In the genomic region with DNA sequence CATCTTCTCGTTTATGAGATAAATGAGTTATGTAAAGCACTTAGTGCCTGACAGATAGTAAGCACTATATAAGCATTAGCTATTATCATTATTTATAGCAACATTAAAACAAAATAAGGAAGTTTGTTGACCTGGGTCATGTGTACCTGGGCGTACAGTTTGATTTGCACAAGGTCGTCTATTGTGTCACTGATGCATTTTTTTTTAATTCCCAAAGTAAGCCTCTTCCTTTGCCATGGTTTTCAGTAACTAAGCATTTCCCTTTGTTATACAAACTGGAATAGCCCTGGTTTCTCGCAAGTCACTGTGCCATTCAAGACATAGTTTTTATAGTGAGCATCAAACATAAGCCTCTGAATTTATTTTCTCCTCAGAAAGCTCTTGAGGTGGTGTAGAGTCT, we compare ENCODE assay signal across 37 cellular contexts.
"Had no signal": no experiment of that assay in that cellular context is flagged by ENCODE, and none has a peak within 500 bp of the region (broad histone marks: within the 10 kb centered on the region; RNA-seq: fewer than 3 reads in every experiment).

No MANE protein-coding gene starts in this region.

- H3K27me3 ChIP-seq: adrenal gland, body of pancreas, colonic mucosa, dorsolateral prefrontal cortex, esophagus muscularis mucosa, foreskin keratinocyte, gastrocnemius medialis had no signal

- H3K4me1 ChIP-seq: foreskin keratinocyte had no signal

- H3K27ac ChIP-seq: adrenal gland, body of pancreas, colonic mucosa, esophagus muscularis mucosa, foreskin keratinocyte, WERI-Rb-1 had no signal

- H3K36me3 Mint-ChIP-seq: activated CD4-positive, alpha-beta memory T cell treated with anti-CD3 and anti-CD28 coated beads for 36 hours; activated naive CD4-positive, alpha-beta T cell treated with anti-CD3 and anti-CD28 coated beads, Interleukin-2, amount 50 U/mL, for 24 hours had no signal

- H3K4me1 Mint-ChIP-seq: activated B cell treated with CpG ODN at 0.5 μM for 24 hours had no signal

- ATAC-seq: activated CD4-positive, alpha-beta T cell treated with anti-CD3 and anti-CD28 coated beads for 36 hours; activated CD4-positive, CD25-positive, alpha-beta regulatory T cell treated with anti-CD3 and anti-CD28 coated beads, Interleukin-2, amount 50 U/mL, for 24 hours; activated CD8-positive, alpha-beta memory T cell treated with anti-CD3 and anti-CD28 coated beads, Interleukin-2, amount 10 ng/mL, durations not matched to agents 7 days and 5 days; activated CD8-positive, alpha-beta T cell treated with anti-CD3 and anti-CD28 coated beads, Interleukin-2, amount 10 ng/mL, durations not matched to agents 7 days and 5 days; activated naive CD8-positive, alpha-beta T cell treated with anti-CD3 and anti-CD28 coated beads, Interleukin-2, amount 50 U/mL, for 24 hours; body of pancreas; foreskin keratinocyte; gastrocnemius medialis; T-helper 17 cell had no signal

- H3K27ac Mint-ChIP-seq: activated B cell treated with CpG ODN at 0.5 μM for 24 hours; activated CD4-positive, alpha-beta memory T cell treated with anti-CD3 and anti-CD28 coated beads for 36 hours; activated CD4-positive, alpha-beta T cell treated with anti-CD3 and anti-CD28 coated beads for 36 hours; activated CD4-positive, alpha-beta T cell treated with anti-CD3 and anti-CD28 coated beads, Interleukin-2, amount 10 ng/mL, durations not matched to agents 24 days and 14 days; activated CD8-positive, alpha-beta memory T cell treated with anti-CD3 and anti-CD28 coated beads, Interleukin-2, amount 10 ng/mL, durations not matched to agents 7 days and 5 days; activated CD8-positive, alpha-beta T cell treated with anti-CD3 and anti-CD28 coated beads, Interleukin-2, amount 10 ng/mL, durations not matched to agents 7 days and 5 days; activated naive CD4-positive, alpha-beta T cell treated with anti-CD3 and anti-CD28 coated beads for 36 hours; activated naive CD8-positive, alpha-beta T cell treated with anti-CD3 and anti-CD28 coated beads for 36 hours; activated naive CD8-positive, alpha-beta T cell treated with anti-CD3 and anti-CD28 coated beads, Interleukin-2, amount 50 U/mL, for 24 hours; activated T-helper 1 cell treated with anti-CD3 and anti-CD28 coated beads, Interleukin-12 subunit alpha, Interleukin-12 subunit beta, Interleukin-2, Interleukin-4 antibody, amounts not matched to agents 30 ng/mL and 10 ng/mL and 1 ng/mL, durations not matched to agents 14 hours and 24 hours and 36 hours; activated T-helper 2 cell treated with anti-CD3 and anti-CD28 coated beads, Interferon-gamma antibody, Interleukin-2, Interleukin-4, amounts not matched to agents 10 μg/mL and 5 μg/mL and 100 μg/mL, durations not matched to agents 14 hours and 24 hours and 36 hours; endodermal cell; T-helper 17 cell; T-helper 2 cell treated with Interferon-gamma antibody and Interleukin-4, amounts not matched to agents 5 μg/mL and 100 μg/mL, for 36 hours had no signal

- H3K36me3 ChIP-seq: adrenal gland, colonic mucosa, esophagus muscularis mucosa, gastrocnemius medialis, WERI-Rb-1 had no signal

- H3K4me3 Mint-ChIP-seq: activated B cell treated with CpG ODN at 0.5 μM for 24 hours; activated CD4-positive, alpha-beta memory T cell treated with anti-CD3 and anti-CD28 coated beads for 36 hours; activated CD4-positive, alpha-beta T cell treated with anti-CD3 and anti-CD28 coated beads for 36 hours; activated CD4-positive, alpha-beta T cell treated with anti-CD3 and anti-CD28 coated beads, Interleukin-2, amount 10 ng/mL, durations not matched to agents 24 days and 14 days; activated CD8-positive, alpha-beta memory T cell treated with anti-CD3 and anti-CD28 coated beads, Interleukin-2, amount 10 ng/mL, durations not matched to agents 7 days and 5 days; activated CD8-positive, alpha-beta T cell treated with anti-CD3 and anti-CD28 coated beads, Interleukin-2, amount 10 ng/mL, durations not matched to agents 7 days and 5 days; activated naive CD4-positive, alpha-beta T cell treated with anti-CD3 and anti-CD28 coated beads for 36 hours; activated naive CD4-positive, alpha-beta T cell treated with anti-CD3 and anti-CD28 coated beads, Interleukin-2, amount 50 U/mL, for 24 hours; activated naive CD8-positive, alpha-beta T cell treated with anti-CD3 and anti-CD28 coated beads for 36 hours; activated naive CD8-positive, alpha-beta T cell treated with anti-CD3 and anti-CD28 coated beads, Interleukin-2, amount 50 U/mL, for 24 hours; activated T-helper 1 cell treated with anti-CD3 and anti-CD28 coated beads, Interleukin-12 subunit alpha, Interleukin-12 subunit beta, Interleukin-2, Interleukin-4 antibody, amounts not matched to agents 30 ng/mL and 10 ng/mL and 1 ng/mL, durations not matched to agents 14 hours and 24 hours and 36 hours; endodermal cell; T-helper 17 cell; T-helper 2 cell treated with Interferon-gamma antibody and Interleukin-4, amounts not matched to agents 5 μg/mL and 100 μg/mL, for 36 hours had no signal

- H3K27me3 Mint-ChIP-seq: activated CD4-positive, alpha-beta memory T cell treated with anti-CD3 and anti-CD28 coated beads for 36 hours; activated CD4-positive, alpha-beta T cell treated with anti-CD3 and anti-CD28 coated beads for 36 hours; activated naive CD4-positive, alpha-beta T cell treated with anti-CD3 and anti-CD28 coated beads, Interleukin-2, amount 50 U/mL, for 24 hours; activated naive CD8-positive, alpha-beta T cell treated with anti-CD3 and anti-CD28 coated beads for 36 hours; activated naive CD8-positive, alpha-beta T cell treated with anti-CD3 and anti-CD28 coated beads, Interleukin-2, amount 50 U/mL, for 24 hours had no signal

- H3K4me3 ChIP-seq: adrenal gland, body of pancreas, colonic mucosa, dorsolateral prefrontal cortex, esophagus muscularis mucosa, gastrocnemius medialis had no signal

- DNase-seq: activated B cell treated with CpG ODN at 0.5 μM for 24 hours; activated CD4-positive, alpha-beta memory T cell treated with anti-CD3 and anti-CD28 coated beads for 36 hours; activated CD4-positive, alpha-beta T cell treated with anti-CD3 and anti-CD28 coated beads for 36 hours; activated CD4-positive, alpha-beta T cell treated with anti-CD3 and anti-CD28 coated beads, Interleukin-2, amount 10 ng/mL, durations not matched to agents 24 days and 14 days; activated CD8-positive, alpha-beta memory T cell treated with anti-CD3 and anti-CD28 coated beads, Interleukin-2, amount 10 ng/mL, durations not matched to agents 7 days and 5 days; activated CD8-positive, alpha-beta memory T cell treated with anti-CD3 and anti-CD28 coated beads, Interleukin-2, amount 50 U/mL, for 4 hours; activated CD8-positive, alpha-beta T cell treated with anti-CD3 and anti-CD28 coated beads, Interleukin-2, amount 10 ng/mL, durations not matched to agents 7 days and 5 days; activated effector memory CD4-positive, alpha-beta T cell treated with anti-CD3 and anti-CD28 coated beads, Interleukin-2, amount 50 U/mL, for 16 hours; activated naive CD4-positive, alpha-beta T cell treated with anti-CD3 and anti-CD28 coated beads for 36 hours; activated naive CD8-positive, alpha-beta T cell treated with anti-CD3 and anti-CD28 coated beads for 36 hours; activated naive CD8-positive, alpha-beta T cell treated with anti-CD3 and anti-CD28 coated beads, Interleukin-2, amount 50 U/mL, for 24 hours; activated T-cell treated with anti-CD3 and anti-CD28 coated beads, Interleukin-2, amount 50 U/mL, for 1 hour; activated T-cell treated with anti-CD3 and anti-CD28 coated beads, Interleukin-2, amount 50 U/mL, for 48 hours; adrenal gland; amygdala; aorta; body of pancreas; central memory CD4-positive, alpha-beta T cell; cerebellar nuclear complex; colonic mucosa; dorsolateral prefrontal cortex; effector memory CD4-positive, alpha-beta T cell; endodermal cell; erythroblast; foreskin keratinocyte; gastrocnemius medialis; glutamatergic neuron; T-helper 1 cell; T-helper 17 cell; T1000; WERI-Rb-1 had no signal

- H3K9me3 ChIP-seq: adrenal gland, body of pancreas, colonic mucosa, esophagus muscularis mucosa, gastrocnemius medialis had no signal

- H3K9me3 Mint-ChIP-seq: activated B cell treated with CpG ODN at 0.5 μM for 24 hours; activated CD4-positive, alpha-beta memory T cell treated with anti-CD3 and anti-CD28 coated beads for 36 hours; activated CD4-positive, alpha-beta T cell treated with anti-CD3 and anti-CD28 coated beads, Interleukin-2, amount 10 ng/mL, durations not matched to agents 24 days and 14 days; activated naive CD4-positive, alpha-beta T cell treated with anti-CD3 and anti-CD28 coated beads for 36 hours; activated naive CD4-positive, alpha-beta T cell treated with anti-CD3 and anti-CD28 coated beads, Interleukin-2, amount 50 U/mL, for 24 hours; activated naive CD8-positive, alpha-beta T cell treated with anti-CD3 and anti-CD28 coated beads for 36 hours; activated naive CD8-positive, alpha-beta T cell treated with anti-CD3 and anti-CD28 coated beads, Interleukin-2, amount 50 U/mL, for 24 hours; activated T-helper 1 cell treated with anti-CD3 and anti-CD28 coated beads, Interleukin-12 subunit alpha, Interleukin-12 subunit beta, Interleukin-2, Interleukin-4 antibody, amounts not matched to agents 30 ng/mL and 10 ng/mL and 1 ng/mL, durations not matched to agents 14 hours and 24 hours and 36 hours; activated T-helper 2 cell treated with anti-CD3 and anti-CD28 coated beads, Interferon-gamma antibody, Interleukin-2, Interleukin-4, amounts not matched to agents 10 μg/mL and 5 μg/mL and 100 μg/mL, durations not matched to agents 14 hours and 24 hours and 36 hours; endodermal cell; T-helper 2 cell treated with Interferon-gamma antibody and Interleukin-4, amounts not matched to agents 5 μg/mL and 100 μg/mL, for 36 hours had no signal
